In the genomic region with DNA sequence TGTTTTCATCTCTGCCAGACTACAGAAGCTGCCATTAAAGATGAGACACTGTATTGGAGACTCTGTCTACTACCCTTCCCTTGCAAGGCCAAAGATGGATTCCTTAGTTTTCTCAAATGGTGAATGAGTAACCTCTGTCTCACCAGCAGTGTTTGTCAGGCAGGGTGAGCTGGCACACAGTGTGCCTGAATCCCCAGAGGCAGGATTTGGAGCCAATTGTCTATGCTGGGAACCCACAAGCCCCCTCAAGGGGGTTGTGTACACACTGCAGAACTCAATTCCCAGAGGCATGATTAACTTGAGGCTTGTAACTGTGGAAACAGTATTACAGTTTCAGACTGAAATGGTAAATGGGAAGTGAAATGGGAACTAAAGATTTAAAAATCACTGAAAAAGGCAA, we compare ENCODE assay signal across 14 cellular contexts.
DNase-seq lines count a peak whose midpoint lies in the region; ATAC-seq, FAIRE-seq and TF ChIP-seq lines count a peak whose summit lies in the region.
"Had no signal": no experiment of that assay in that cellular context is flagged by ENCODE, and none has a peak within 500 bp of the region (broad histone marks: within the 10 kb centered on the region; RNA-seq: fewer than 3 reads in every experiment).

No MANE protein-coding gene starts in this region.

- peak; percentile 21 for ATAC-seq in stimulated activated effector memory CD8-positive, alpha-beta T cell treated with anti-CD3 and anti-CD28 coated beads, Interleukin-12 subunit alpha, Interleukin-12 subunit beta, amount 100 ng/mL, for 72 hours
- ATAC-seq in GM19351 (IDR thresholded peaks at IDR 0.05; ENCODE audit: unreplicated experiment) (no peak), GM18505 (IDR thresholded peaks at IDR 0.05; ENCODE audit: unreplicated experiment) (no peak)
- ATAC-seq: activated CD8-positive, alpha-beta T cell treated with anti-CD3 and anti-CD28 coated beads for 36 hours; GM23338 had no signal

- TF ChIP-seq POLR2A in GM18505 (IDR thresholded peaks at IDR 0.05; ENCODE audit: borderline replicate concordance, extremely low read depth, insufficient read depth, insufficient read length): no peak

- H3K4me2 ChIP-seq in GM23248 (ENCODE audit: unreplicated experiment): peak overlapping the region; percentile 51
- H3K4me2 ChIP-seq: GM23338 had no signal

- peak overlapping the region; percentile 5 for H2AFZ ChIP-seq in GM23248
- H2AFZ ChIP-seq: GM23338 had no signal

- H3K27ac Mint-ChIP-seq in stimulated activated effector memory CD8-positive, alpha-beta T cell treated with anti-CD3 and anti-CD28 coated beads, Interleukin-12 subunit alpha, Interleukin-12 subunit beta, amount 100 ng/mL, for 72 hours: no peak overlapping the region
- H3K27ac Mint-ChIP-seq: activated CD8-positive, alpha-beta T cell treated with anti-CD3 and anti-CD28 coated beads for 36 hours; GM23338 had no signal

- H3K27ac ChIP-seq in GM23248: peak overlapping the region; percentile 57

- H3K36me3 ChIP-seq in GM23248 (ENCODE audit: low read depth): no peaks in the 10 kb centered on the region

- H3K79me2 ChIP-seq in GM23248 (ENCODE audit: insufficient read depth): no peaks in the 10 kb centered on the region

- peak overlapping the region; percentile 23; the same call in 1 of the 2 replicates for H3K9ac ChIP-seq in GM23248

- no peaks in the 10 kb centered on the region for H3K4me1 Mint-ChIP-seq in stimulated activated effector memory CD8-positive, alpha-beta T cell treated with anti-CD3 and anti-CD28 coated beads, Interleukin-12 subunit alpha, Interleukin-12 subunit beta, amount 100 ng/mL, for 72 hours
- H3K4me1 Mint-ChIP-seq: GM23338 had no signal

- peak; percentile 86 for DNase-seq in GM23248
- DNase-seq in NCI-H69 (lab: John Stamatoyannopoulos, UW): peak; percentile 21
- DNase-seq in epithelial cell of proximal tubule (ENCODE audit: low read depth): peak; percentile 49
- no peak for DNase-seq in stimulated activated effector memory CD8-positive, alpha-beta T cell treated with anti-CD3 and anti-CD28 coated beads, Interleukin-12 subunit alpha, Interleukin-12 subunit beta, amount 100 ng/mL, for 72 hours (ENCODE audit: low spot score in 2 of 2)
- no peak for DNase-seq in HTR-8/SVneo (ENCODE audit: insufficient read length, low spot score)
- DNase-seq: activated CD8-positive, alpha-beta T cell treated with anti-CD3 and anti-CD28 coated beads for 36 hours; activated naive CD4-positive, alpha-beta T cell; DMS 273 treated with DMSO at 0.1 percent for 48 hours; NCI-H187; T-helper 9 cell had no signal

- FAIRE-seq in HTR-8/SVneo (lab: Jason Lieb, UNC): no peak
- FAIRE-seq: GM12891 had no signal

- in situ Hi-C loops in GM23248 (cut with MboI): no loop called here

- no peak overlapping the region for H3K4me3 Mint-ChIP-seq in stimulated activated effector memory CD8-positive, alpha-beta T cell treated with anti-CD3 and anti-CD28 coated beads, Interleukin-12 subunit alpha, Interleukin-12 subunit beta, amount 100 ng/mL, for 72 hours
- H3K4me3 Mint-ChIP-seq: activated CD8-positive, alpha-beta T cell treated with anti-CD3 and anti-CD28 coated beads for 36 hours; GM23338 had no signal

- H3K27me3 ChIP-seq in GM23248 (replicated peaks; ENCODE audit: insufficient read depth): no peaks in the 10 kb centered on the region

- no peaks in the 10 kb centered on the region for H4K20me1 ChIP-seq in GM23248 (ENCODE audit: insufficient read depth)

- peaks cover 23% of the 10 kb centered on the region for H3K4me1 ChIP-seq in GM23248 (ENCODE audit: insufficient read depth)

- no peaks in the 10 kb centered on the region for H3K9me3 ChIP-seq in GM23248 (ENCODE audit: low read depth)

- no peaks in the 10 kb centered on the region; the same call in 1 of the 2 replicates for H3K9me2 ChIP-seq in GM23248 (ENCODE audit: insufficient read depth)

- no peak for TF ChIP-seq CTCF in epithelial cell of proximal tubule (conservative IDR thresholded peaks at IDR 0.05; ENCODE audit: low read depth, low read length)

- H3K9me3 Mint-ChIP-seq in stimulated activated effector memory CD8-positive, alpha-beta T cell treated with anti-CD3 and anti-CD28 coated beads, Interleukin-12 subunit alpha, Interleukin-12 subunit beta, amount 100 ng/mL, for 72 hours: peaks cover 4% of the 10 kb centered on the region
- H3K9me3 Mint-ChIP-seq: activated CD8-positive, alpha-beta T cell treated with anti-CD3 and anti-CD28 coated beads for 36 hours; GM23338 had no signal

- H3K36me3 Mint-ChIP-seq in stimulated activated effector memory CD8-positive, alpha-beta T cell treated with anti-CD3 and anti-CD28 coated beads, Interleukin-12 subunit alpha, Interleukin-12 subunit beta, amount 100 ng/mL, for 72 hours: no peaks in the 10 kb centered on the region

- H3F3A ChIP-seq in GM23248 (ENCODE audit: insufficient read depth): peaks cover 16% of the 10 kb centered on the region

- H3K4me3 ChIP-seq in GM23248: no peak overlapping the region
- H3K4me3 ChIP-seq in epithelial cell of proximal tubule (ENCODE audit: low read depth, low read length): no peak overlapping the region
- H3K4me3 ChIP-seq: GM23338 had no signal

Comparison
In these comparisons a context has a peak if more than half of its experiments do, and no peak if none do; other contexts are left out.
1. DNase-seq: peak in GM23248 (single experiment), NCI-H69 (single experiment) and epithelial cell of proximal tubule (single experiment); none in stimulated activated effector memory CD8-positive, alpha-beta T cell treated with anti-CD3 and anti-CD28 coated beads, Interleukin-12 subunit alpha, Interleukin-12 subunit beta, amount 100 ng/mL, for 72 hours (0 of 2) and HTR-8/SVneo (single experiment).